In the genomic region with DNA sequence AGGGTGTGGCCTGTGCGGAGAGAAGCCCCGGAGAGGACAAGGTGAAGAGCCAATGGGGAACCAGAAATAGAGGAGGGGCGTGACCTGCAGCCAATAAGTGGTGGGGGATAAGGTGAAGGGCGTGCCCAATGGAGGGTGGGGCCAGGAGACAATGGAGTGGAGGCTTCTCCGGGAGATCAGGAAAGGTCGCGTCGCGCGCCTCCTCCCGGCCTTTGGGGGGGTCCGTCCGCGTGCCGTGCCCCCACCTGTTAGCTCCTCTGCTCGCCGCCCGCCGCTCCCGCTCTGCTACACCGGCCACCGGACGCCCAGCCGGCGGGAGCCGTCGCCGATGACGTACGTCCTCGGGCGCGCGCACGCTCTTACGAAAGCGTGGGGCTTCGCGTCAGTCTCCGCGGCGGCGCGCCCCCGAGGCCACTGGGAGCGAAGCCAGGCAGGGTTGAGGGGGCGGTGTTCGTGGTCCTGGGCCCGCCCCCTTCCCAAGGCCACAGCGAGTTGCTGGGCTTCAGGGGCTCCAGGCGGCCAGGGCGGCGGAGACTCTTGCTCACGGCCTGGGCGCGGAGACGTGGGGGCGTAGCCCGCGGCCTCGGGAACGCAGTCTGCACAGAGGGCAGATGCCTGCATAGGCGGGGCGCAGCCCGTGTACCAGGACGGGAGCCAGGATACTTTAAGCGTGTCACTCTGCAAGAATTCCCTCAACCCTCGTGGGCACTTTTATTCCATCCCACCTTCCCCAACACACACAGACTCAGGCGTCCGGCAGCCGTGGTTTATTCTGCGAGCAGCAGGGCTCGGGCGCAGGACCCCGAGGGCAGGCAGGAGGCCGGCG, we compare ENCODE assay signal across 1 cellular context.
TF ChIP-seq lines count a peak whose summit lies in the region.

A gene (minus strand): TSS at position 337 of the 826 bp plus-strand sequence. CDS start 3,353 bp downstream, outside the sequence.

TF ChIP-seq in WTC11, 78 proteins besides CTCF, POLR2A, EP300 and RAD21 (continued from another document):
- TF ChIP-seq, protein P1, sequence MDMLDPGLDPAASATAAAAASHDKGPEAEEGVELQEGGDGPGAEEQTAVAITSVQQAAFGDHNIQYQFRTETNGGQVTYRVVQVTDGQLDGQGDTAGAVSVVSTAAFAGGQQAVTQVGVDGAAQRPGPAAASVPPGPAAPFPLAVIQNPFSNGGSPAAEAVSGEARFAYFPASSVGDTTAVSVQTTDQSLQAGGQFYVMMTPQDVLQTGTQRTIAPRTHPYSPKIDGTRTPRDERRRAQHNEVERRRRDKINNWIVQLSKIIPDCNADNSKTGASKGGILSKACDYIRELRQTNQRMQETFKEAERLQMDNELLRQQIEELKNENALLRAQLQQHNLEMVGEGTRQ (CRISPR knock-in tag; IDR thresholded peaks at IDR 0.05): 0 out of 2 replicates have a peak, but pooled peaks have one; percentile 31
- TF ChIP-seq, protein P2, sequence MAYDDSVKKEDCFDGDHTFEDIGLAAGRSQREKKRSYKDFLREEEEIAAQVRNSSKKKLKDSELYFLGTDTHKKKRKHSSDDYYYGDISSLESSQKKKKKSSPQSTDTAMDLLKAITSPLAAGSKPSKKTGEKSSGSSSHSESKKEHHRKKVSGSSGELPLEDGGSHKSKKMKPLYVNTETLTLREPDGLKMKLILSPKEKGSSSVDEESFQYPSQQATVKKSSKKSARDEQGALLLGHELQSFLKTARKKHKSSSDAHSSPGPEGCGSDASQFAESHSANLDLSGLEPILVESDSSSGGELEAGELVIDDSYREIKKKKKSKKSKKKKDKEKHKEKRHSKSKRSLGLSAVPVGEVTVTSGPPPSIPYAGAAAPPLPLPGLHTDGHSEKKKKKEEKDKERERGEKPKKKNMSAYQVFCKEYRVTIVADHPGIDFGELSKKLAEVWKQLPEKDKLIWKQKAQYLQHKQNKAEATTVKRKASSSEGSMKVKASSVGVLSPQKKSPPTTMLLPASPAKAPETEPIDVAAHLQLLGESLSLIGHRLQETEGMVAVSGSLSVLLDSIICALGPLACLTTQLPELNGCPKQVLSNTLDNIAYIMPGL (CRISPR knock-in tag; IDR thresholded peaks at IDR 0.05): peak; percentile 63; the same call in 1 of the 2 replicates
